In the genomic region with DNA sequence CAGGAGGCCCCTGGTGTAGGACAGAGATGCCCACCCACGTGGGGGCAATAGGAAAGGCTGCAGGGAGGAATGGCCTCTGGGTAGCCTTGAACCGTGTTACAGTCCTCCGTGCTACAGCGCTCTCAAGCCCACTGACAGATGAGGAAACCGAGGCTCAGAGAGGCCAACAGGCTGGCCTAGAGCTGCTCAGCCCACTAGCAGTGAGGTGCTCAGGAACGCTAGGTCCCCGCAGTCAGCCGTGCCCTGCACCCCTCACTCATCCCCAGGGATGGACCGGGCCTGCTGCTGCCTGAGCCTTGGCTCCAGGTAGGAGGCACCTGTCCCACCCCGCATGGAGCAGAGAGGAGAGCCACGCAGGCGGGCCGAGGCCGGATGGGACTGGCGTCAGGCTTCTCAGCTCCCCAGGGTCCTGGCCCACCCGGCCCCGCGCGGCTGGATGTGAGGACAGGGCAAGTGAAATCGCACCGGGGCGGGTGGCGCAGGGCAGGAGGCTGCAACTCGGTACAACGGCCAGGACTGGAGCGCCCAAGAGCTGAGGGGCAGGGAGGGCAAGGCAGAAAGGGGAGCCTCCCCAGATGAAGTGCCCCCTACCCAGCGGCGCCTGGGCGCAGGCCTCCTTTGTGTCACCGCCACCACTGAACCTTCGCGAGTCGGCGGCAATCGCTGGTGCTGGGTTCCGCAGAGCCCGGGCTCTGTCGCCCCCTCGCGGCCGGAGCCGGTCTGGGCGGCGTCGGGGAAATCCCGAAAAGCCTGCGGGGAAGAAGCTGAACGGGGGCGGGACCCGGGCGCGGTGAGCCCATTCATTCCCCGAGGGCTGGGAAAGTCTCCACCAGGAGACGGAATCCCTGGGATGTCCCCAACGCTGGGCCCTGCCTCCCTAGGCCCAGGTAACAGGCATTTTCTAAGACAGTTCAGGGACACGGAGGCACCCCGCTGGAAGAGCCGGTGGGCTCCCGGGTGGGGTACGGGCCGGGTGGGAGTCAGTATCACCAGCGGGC, we compare ENCODE assay signal across 8 cellular contexts. TPM values are rescaled to one million over a fixed set of nuclear protein-coding genes. Genes with fewer than 3 reads are reported as not detected.
DNase-seq lines count a peak whose midpoint lies in the region; ATAC-seq and TF ChIP-seq lines count a peak whose summit lies in the region.

No MANE protein-coding gene starts in this region.

- H3K9me3 ChIP-seq in CD4-positive, CD25-positive, alpha-beta regulatory T cell (ENCODE audit: control insufficient read depth in 2 of 2, low read length in 2 of 2) = no peaks in the 10 kb centered on the region
- no peaks in the 10 kb centered on the region for H3K9me3 ChIP-seq in HCT116 (ENCODE audit: control insufficient read depth in 1 of 2, insufficient read depth in 1 of 2, low read depth in 1 of 2, low read length in 2 of 2)

- no TSS peak for BruUV-seq in HCT116 (replicated peaks; lab: Mats Ljungman, UMichigan)

- H3K4me2 ChIP-seq in HCT116 (ENCODE audit: low read length) = peak overlapping the region; percentile 58

- TF ChIP-seq CTCF in HCT116 (IDR thresholded peaks at IDR 0.05 in 2 of 3, conservative IDR thresholded peaks at IDR 0.05 in 1 of 3; ENCODE audit: borderline replicate concordance in 1 of 3, insufficient read depth in 1 of 3, low read depth in 2 of 3, low read length in 2 of 3) (peak; percentile 90 to 98 (median 94)), chondrocyte (IDR thresholded peaks at IDR 0.05) (peak; percentile 99), lower leg skin (IDR thresholded peaks at IDR 0.05) (peak in 2 of 3 donors; percentile 65 to 68)

- TF ChIP-seq POLR2A in HCT116 (IDR thresholded peaks at IDR 0.05; ENCODE audit: borderline replicate concordance, extremely low read depth, insufficient read depth, insufficient read length) (no peak), lower leg skin (IDR thresholded peaks at IDR 0.05) (no peak)

- no peaks in the 10 kb centered on the region for H4K20me1 ChIP-seq in HCT116 (ENCODE audit: insufficient read depth)

- no peaks in the 10 kb centered on the region for H3K36me3 Mint-ChIP-seq in CD4-positive, CD25-positive, alpha-beta regulatory T cell
- H3K36me3 Mint-ChIP-seq in chondrocyte (ENCODE audit: low read depth) = no peaks in the 10 kb centered on the region

- peak; percentile 98 for TF ChIP-seq RAD21 in HCT116 (IDR thresholded peaks at IDR 0.05; ENCODE audit: low read depth)

- H3K9ac ChIP-seq in HCT116 (ENCODE audit: low read length) = peak overlapping the region; percentile 20; the same call in 1 of the 2 replicates

- H3K79me2 ChIP-seq in HCT116 (ENCODE audit: insufficient read depth, low read length) = no peaks in the 10 kb centered on the region

- H3K4me3 ChIP-seq in CD4-positive, CD25-positive, alpha-beta regulatory T cell (ENCODE audit: low read depth, low read length) = no peak overlapping the region
- peak overlapping the region in 1 of 2 experiments; percentile 8; a peak in 1 of 4 replicates for H3K4me3 ChIP-seq in HCT116 (replicated peaks in 1 of 2; ENCODE audit: low read depth in 1 of 2, low read length in 2 of 2)
- H3K4me3 ChIP-seq in lower leg skin (ENCODE audit: low read depth, poor library complexity, severe bottlenecking) = no peak overlapping the region

- H3K27ac ChIP-seq in CD4-positive, CD25-positive, alpha-beta regulatory T cell (ENCODE audit: insufficient read depth, low read length, poor library complexity, severe bottlenecking) = no peak overlapping the region
- no peak overlapping the region; the same call in 1 of the 2 replicates for H3K27ac ChIP-seq in HCT116 (ENCODE audit: low read depth, low read length)

- POLR2A ChIA-PET in HCT116 (lab: Charles Lee) = interaction anchor here (0.7 to 0.9 kb wide), 2 partner anchors 8 to 9 kb away, joined by 3 read pairs; a partner anchor contains a TSS

- peaks cover 0 to 3% (median 0%) of the 10 kb centered on the region in 4 donors for H3K4me1 Mint-ChIP-seq in CD4-positive, CD25-positive, alpha-beta regulatory T cell
- H3K4me1 Mint-ChIP-seq in chondrocyte (ENCODE audit: low read depth) = peaks cover 36% of the 10 kb centered on the region

- H3K27ac Mint-ChIP-seq in CD4-positive, CD25-positive, alpha-beta regulatory T cell = no peak overlapping the region
- no peak overlapping the region for H3K27ac Mint-ChIP-seq in chondrocyte (ENCODE audit: unreplicated experiment)

- no peaks in the 10 kb centered on the region for H3K36me3 ChIP-seq in CD4-positive, CD25-positive, alpha-beta regulatory T cell (ENCODE audit: control insufficient read depth, insufficient read depth, low read length)
- H3K36me3 ChIP-seq in HCT116 (ENCODE audit: control insufficient read depth in 1 of 2, insufficient read depth in 2 of 2, low read length in 2 of 2) = no peaks in the 10 kb centered on the region

- intact Hi-C loops in HCT116 (cut with micrococcal nuclease) = loop anchor here (5.0 to 10.0 kb wide), 3 partner anchors 82 to 535 kb away; a partner anchor contains a TSS
- intact Hi-C loops in lower leg skin (cut with DNase I; ENCODE audit: low total_unique reads) = loop anchor here (5.0 to 10.0 kb wide), 2 partner anchors 82 to 315 kb away; a partner anchor contains a TSS

- DNase-seq in CD4-positive, CD25-positive, alpha-beta regulatory T cell = peak; percentile 73 to 81 (median 78)
- DNase-seq in HCT116 (ENCODE audit: low read depth, low spot score) = peak; percentile 41
- DNase-seq in NCI-H446 treated with DMSO at 0.1 percent for 48 hours (lab: John Stamatoyannopoulos, UW) = peak; percentile 39
- DNase-seq in activated CD4-positive, alpha-beta T cell treated with anti-CD3 and anti-CD28 coated beads for 4 hours = peak; percentile 78 to 86
- no peak for DNase-seq in chondrocyte (ENCODE audit: low spot score)
- peak; percentile 61 to 96 for DNase-seq in lower leg skin (ENCODE audit: low spot score in 2 of 2)
- DNase-seq in stimulated activated CD4-positive, alpha-beta T cell treated with anti-CD3 and anti-CD28 coated beads, TNF-alpha, amount 100 ng/mL, for 48 hours (ENCODE audit: low read depth in 3 of 3) = peak; percentile 76 to 84 (median 78)

- H2AFZ ChIP-seq in HCT116 (ENCODE audit: low read depth, low read length, poor library complexity, severe bottlenecking) = peak overlapping the region; percentile 78

- H3K27me3 Mint-ChIP-seq in CD4-positive, CD25-positive, alpha-beta regulatory T cell = peaks cover 18% of the 10 kb centered on the region
- no peaks in the 10 kb centered on the region for H3K27me3 Mint-ChIP-seq in chondrocyte (ENCODE audit: low read depth)

- H3K4me3 Mint-ChIP-seq in CD4-positive, CD25-positive, alpha-beta regulatory T cell = no peak overlapping the region
- peak overlapping the region; percentile 9 for H3K4me3 Mint-ChIP-seq in chondrocyte (ENCODE audit: unreplicated experiment)

- RAD21 ChIA-PET in HCT116 (lab: Charles Lee; ENCODE audit: low non-redundant PET in 1 of 2, low total read pairs in 2 of 2, uncharacterized antibody in 2 of 2, unreplicated experiment in 2 of 2) = interaction anchor here (0.6 to 0.9 kb wide), 2 partner anchors 78 kb away, joined by 4 read pairs; no protein-coding TSS in a partner anchor

- no peaks in the 10 kb centered on the region for H3K9me3 Mint-ChIP-seq in CD4-positive, CD25-positive, alpha-beta regulatory T cell
- no peaks in the 10 kb centered on the region for H3K9me3 Mint-ChIP-seq in chondrocyte (ENCODE audit: low read depth)

- 18 to 19% methylated on average over 30 to 56 of the region's 62 CpGs for WGBS in lower leg skin, 2 donors

- peaks cover 6% of the 10 kb centered on the region for H3K4me1 ChIP-seq in CD4-positive, CD25-positive, alpha-beta regulatory T cell (ENCODE audit: control insufficient read depth, insufficient read depth, low read length, poor library complexity, severe bottlenecking)
- peaks cover 2 to 12% of the 10 kb centered on the region in 2 experiments; a peak in 2 of 4 replicates for H3K4me1 ChIP-seq in HCT116 (ENCODE audit: control insufficient read depth in 1 of 2, insufficient read depth in 2 of 2, low read length in 2 of 2)

- H3K9me2 ChIP-seq in HCT116 (ENCODE audit: insufficient read depth) = no peaks in the 10 kb centered on the region

- CTCF ChIA-PET in HCT116 (lab: Charles Lee) = interaction anchor here (0.6 to 1.9 kb wide), 17 partner anchors 9 to 525 kb away, joined by 3 to 44 read pairs (median 4); a partner anchor contains a TSS

- no peaks in the 10 kb centered on the region for H3K27me3 ChIP-seq in CD4-positive, CD25-positive, alpha-beta regulatory T cell (ENCODE audit: control insufficient read depth, insufficient read depth, low read length)
- H3K27me3 ChIP-seq in HCT116 (ENCODE audit: insufficient read depth, low read length) = no peaks in the 10 kb centered on the region

- peak; percentile 83 to 84 for ATAC-seq in CD4-positive, CD25-positive, alpha-beta regulatory T cell (ENCODE audit: low read depth in 2 of 2)
- ATAC-seq in HCT116 (peak; percentile 91), GM21423 (IDR thresholded peaks at IDR 0.05; ENCODE audit: unreplicated experiment) (no peak)

TF ChIP-seq in HCT116, 20 proteins besides CTCF, POLR2A, EP300 and RAD21:
- TF ChIP-seq EGR1 (IDR thresholded peaks at IDR 0.05; ENCODE audit: low read depth) (peak; percentile 78), TCF7L2 (IDR thresholded peaks at IDR 0.05; ENCODE audit: borderline replicate concordance, extremely low read depth, insufficient read depth, insufficient read length) (peak; percentile 69), POLR2AphosphoS5 (IDR thresholded peaks at IDR 0.05; ENCODE audit: low read depth, low read length) (no peak), ZFX (IDR thresholded peaks at IDR 0.05) (peak; percentile 51; the same call in 1 of the 2 replicates)

RNA-seq across cellular contexts. Expression of a gene that starts 8.4 kb away (rescaled TPM):
- 8.6 TPM for total RNA-seq in CD4-positive, CD25-positive, alpha-beta regulatory T cell
- 1 to 10 TPM; 2.5 to 4.6 (median 4.1) TPM for polyA plus RNA-seq in CD4-positive, CD25-positive, alpha-beta regulatory T cell
- total RNA-seq in HCT116 (2021; ENCODE audit: unreplicated experiment) = 17.2 TPM
- 8.5 and 9.4 TPM in 2 replicates for polyA plus RNA-seq in HCT116 (2012)
- total RNA-seq in chondrocyte = 14.5 to 14.9 TPM (median 14.8 TPM) in 3 replicates
- 10 to 100 TPM in 1 of 4 donors, 1 to 10 TPM in 3; 5.0 to 11.1 (median 8.6) TPM for total RNA-seq in lower leg skin

RNA-seq across cellular contexts. Expression of a gene that starts 10.5 kb away (rescaled TPM):
- 1.0 TPM for total RNA-seq in CD4-positive, CD25-positive, alpha-beta regulatory T cell
- under 1 TPM in 1 of 4 donors, not detected in 3; 0.53 TPM for polyA plus RNA-seq in CD4-positive, CD25-positive, alpha-beta regulatory T cell
- not detected for total RNA-seq in HCT116 (2021; ENCODE audit: unreplicated experiment)
- 0.08 and 0.09 TPM in 2 replicates for polyA plus RNA-seq in HCT116 (2012)
- total RNA-seq in chondrocyte = 1.3 to 4.6 TPM (median 2.0 TPM) in 3 replicates
- total RNA-seq in lower leg skin = under 1 TPM; 0.21 to 0.49 (median 0.33) TPM

RNA-seq across cellular contexts. Expression of a gene that starts 44.9 kb away (rescaled TPM):
- 202 TPM for total RNA-seq in CD4-positive, CD25-positive, alpha-beta regulatory T cell
- polyA plus RNA-seq in CD4-positive, CD25-positive, alpha-beta regulatory T cell = 1,000 to 10,000 TPM; 1,100 to 1,384 (median 1,231) TPM
- 1,511 TPM for total RNA-seq in HCT116 (2021; ENCODE audit: unreplicated experiment)
- 2,200 and 2,435 TPM in 2 replicates for polyA plus RNA-seq in HCT116 (2012)
- 466 to 518 TPM (median 502 TPM) in 3 replicates for total RNA-seq in chondrocyte
- 100 to 1,000 TPM; 156 to 362 (median 318) TPM for total RNA-seq in lower leg skin
